ENCODE assay signal across 2 cellular contexts in the genomic region with DNA sequence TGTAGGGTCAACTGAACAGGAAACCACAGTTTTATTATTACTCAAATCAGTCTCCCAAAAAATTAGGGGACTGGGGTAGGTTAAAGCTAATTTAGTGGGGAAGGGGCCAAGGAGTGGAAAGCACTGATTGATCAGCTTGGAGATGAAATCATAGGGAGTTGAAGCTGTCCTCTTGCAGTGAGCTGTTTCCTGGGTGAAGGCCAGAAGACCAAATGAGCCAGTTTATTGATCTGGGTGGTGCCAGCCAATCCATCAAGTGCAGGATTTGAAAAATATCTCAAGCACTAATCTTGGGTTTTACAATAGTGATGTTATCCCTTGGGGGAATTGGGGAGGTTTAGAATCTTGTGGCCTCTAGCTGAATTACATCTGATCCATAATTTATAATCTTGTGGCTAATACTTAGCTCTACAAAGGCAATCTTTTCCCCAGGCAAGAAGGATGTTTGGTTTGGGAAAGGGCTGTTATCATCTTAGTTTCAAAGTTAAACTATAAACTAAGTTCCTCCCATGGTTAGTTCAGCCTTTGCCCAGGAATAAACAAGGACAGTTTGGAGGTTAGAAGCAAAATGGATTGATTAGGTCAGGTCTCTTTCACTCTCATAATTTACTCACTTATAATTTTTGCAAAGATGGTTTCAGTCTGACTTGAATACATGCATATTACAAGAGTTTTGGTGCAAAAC.
TF ChIP-seq lines count a peak whose summit lies in the region.

No MANE protein-coding gene starts in this region.

TF ChIP-seq in SK-N-SH, 30 proteins besides CTCF, POLR2A, EP300 and RAD21 (continued from another document):
- TF ChIP-seq, protein P1, sequence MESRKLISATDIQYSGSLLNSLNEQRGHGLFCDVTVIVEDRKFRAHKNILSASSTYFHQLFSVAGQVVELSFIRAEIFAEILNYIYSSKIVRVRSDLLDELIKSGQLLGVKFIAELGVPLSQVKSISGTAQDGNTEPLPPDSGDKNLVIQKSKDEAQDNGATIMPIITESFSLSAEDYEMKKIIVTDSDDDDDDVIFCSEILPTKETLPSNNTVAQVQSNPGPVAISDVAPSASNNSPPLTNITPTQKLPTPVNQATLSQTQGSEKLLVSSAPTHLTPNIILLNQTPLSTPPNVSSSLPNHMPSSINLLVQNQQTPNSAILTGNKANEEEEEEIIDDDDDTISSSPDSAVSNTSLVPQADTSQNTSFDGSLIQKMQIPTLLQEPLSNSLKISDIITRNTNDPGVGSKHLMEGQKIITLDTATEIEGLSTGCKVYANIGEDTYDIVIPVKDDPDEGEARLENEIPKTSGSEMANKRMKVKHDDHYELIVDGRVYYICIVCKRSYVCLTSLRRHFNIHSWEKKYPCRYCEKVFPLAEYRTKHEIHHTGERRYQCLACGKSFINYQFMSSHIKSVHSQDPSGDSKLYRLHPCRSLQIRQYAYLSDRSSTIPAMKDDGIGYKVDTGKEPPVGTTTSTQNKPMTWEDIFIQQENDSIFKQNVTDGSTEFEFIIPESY (IDR thresholded peaks at IDR 0.05; ENCODE audit: borderline replicate concordance, low read depth): no peak
- TF ChIP-seq RXRA (IDR thresholded peaks at IDR 0.05; ENCODE audit: borderline replicate concordance, low read depth): no peak

TF ChIP-seq in SK-N-SH treated with all-trans-retinoic acid at 6 μM for 48 hours, 23 proteins besides CTCF, POLR2A, EP300 and RAD21:
- TF ChIP-seq, protein P2, sequence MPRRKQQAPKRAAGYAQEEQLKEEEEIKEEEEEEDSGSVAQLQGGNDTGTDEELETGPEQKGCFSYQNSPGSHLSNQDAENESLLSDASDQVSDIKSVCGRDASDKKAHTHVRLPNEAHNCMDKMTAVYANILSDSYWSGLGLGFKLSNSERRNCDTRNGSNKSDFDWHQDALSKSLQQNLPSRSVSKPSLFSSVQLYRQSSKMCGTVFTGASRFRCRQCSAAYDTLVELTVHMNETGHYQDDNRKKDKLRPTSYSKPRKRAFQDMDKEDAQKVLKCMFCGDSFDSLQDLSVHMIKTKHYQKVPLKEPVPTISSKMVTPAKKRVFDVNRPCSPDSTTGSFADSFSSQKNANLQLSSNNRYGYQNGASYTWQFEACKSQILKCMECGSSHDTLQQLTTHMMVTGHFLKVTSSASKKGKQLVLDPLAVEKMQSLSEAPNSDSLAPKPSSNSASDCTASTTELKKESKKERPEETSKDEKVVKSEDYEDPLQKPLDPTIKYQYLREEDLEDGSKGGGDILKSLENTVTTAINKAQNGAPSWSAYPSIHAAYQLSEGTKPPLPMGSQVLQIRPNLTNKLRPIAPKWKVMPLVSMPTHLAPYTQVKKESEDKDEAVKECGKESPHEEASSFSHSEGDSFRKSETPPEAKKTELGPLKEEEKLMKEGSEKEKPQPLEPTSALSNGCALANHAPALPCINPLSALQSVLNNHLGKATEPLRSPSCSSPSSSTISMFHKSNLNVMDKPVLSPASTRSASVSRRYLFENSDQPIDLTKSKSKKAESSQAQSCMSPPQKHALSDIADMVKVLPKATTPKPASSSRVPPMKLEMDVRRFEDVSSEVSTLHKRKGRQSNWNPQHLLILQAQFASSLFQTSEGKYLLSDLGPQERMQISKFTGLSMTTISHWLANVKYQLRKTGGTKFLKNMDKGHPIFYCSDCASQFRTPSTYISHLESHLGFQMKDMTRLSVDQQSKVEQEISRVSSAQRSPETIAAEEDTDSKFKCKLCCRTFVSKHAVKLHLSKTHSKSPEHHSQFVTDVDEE (CRISPR knock-in tag; IDR thresholded peaks at IDR 0.05): no peak
- no peak for TF ChIP-seq ZNF565 (CRISPR knock-in tag; conservative IDR thresholded peaks at IDR 0.05; ENCODE audit: low read depth)
- no peak for TF ChIP-seq PPARA (CRISPR knock-in tag; IDR thresholded peaks at IDR 0.05; ENCODE audit: borderline replicate concordance)
- no peak for TF ChIP-seq ZFP30 (CRISPR knock-in tag; IDR thresholded peaks at IDR 0.05)
- TF ChIP-seq ZNF8 (CRISPR knock-in tag; IDR thresholded peaks at IDR 0.05): no peak
- no peak for TF ChIP-seq ZNF70 (CRISPR knock-in tag; IDR thresholded peaks at IDR 0.05)
